In the genomic region with DNA sequence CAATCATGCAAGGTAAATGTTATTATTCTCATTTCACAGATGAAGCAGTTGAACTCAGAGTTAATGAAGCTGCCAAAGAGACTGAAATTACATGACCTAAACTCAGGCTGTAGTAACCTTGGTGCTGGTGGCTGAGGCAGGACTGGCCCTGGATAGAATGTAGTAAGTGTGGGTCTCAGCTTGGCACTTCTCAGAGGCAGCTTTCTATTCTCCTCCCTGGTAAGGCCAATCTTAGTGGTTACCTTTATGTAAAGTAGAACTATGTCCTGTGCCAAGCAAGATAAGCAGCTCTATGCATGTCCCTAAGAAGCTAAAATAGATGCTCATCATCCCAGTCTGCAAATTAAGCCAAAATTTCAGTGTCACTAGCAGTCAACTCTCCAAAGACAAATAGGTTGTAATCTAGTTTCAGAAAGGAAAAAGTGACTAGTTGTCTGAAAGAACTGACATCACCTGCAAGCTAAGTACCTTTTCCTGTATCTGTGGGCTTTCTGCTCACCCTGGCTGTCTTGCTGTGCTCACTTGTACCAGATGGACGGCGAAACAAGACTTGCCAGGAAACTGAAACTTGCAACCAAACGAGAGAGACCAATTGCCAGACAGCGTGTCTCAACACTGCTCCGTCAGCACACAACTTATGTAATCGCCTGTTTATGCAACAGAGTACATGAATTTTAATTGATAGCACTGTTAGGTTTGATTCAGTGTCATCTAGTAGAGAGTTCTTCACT, we compare ENCODE assay signal across 8 cellular contexts. TPM values are rescaled to one million over a fixed set of nuclear protein-coding genes. Genes with fewer than 3 reads are reported as not detected.
A peak's percentile ranks its signal among the peaks of the same experiment; 100 is the strongest.
DNase-seq lines count a peak whose midpoint lies in the region; ATAC-seq and TF ChIP-seq lines count a peak whose summit lies in the region.
"Had no signal": no experiment of that assay in that cellular context is flagged by ENCODE, and none has a peak within 500 bp of the region (broad histone marks: within the 10 kb centered on the region; RNA-seq: fewer than 3 reads in every experiment).

No MANE protein-coding gene starts in this region.

- no peaks in the 10 kb centered on the region for H3K9me3 ChIP-seq in skeletal muscle tissue (ENCODE audit: control insufficient read depth in 3 of 3, low read length in 3 of 3)
- H3K9me3 ChIP-seq: thyroid gland had no signal

- no peak overlapping the region for H2AFZ ChIP-seq in GM23338

- H3K27ac Mint-ChIP-seq in GM23338, result no peak overlapping the region

- TF ChIP-seq CTCF in epithelial cell of esophagus (IDR thresholded peaks at IDR 0.05; ENCODE audit: insufficient read depth, low read depth, low read length, missing control alignments) (no peak), GM23338 (conservative IDR thresholded peaks at IDR 0.05; ENCODE audit: low read depth in 2 of 2) (no peak)

- H3K4me1 ChIP-seq in skeletal muscle tissue (ENCODE audit: control insufficient read depth in 3 of 3, insufficient read depth in 3 of 3, low read length in 3 of 3) (no peaks in the 10 kb centered on the region), GM23338 (ENCODE audit: insufficient read depth) (no peaks in the 10 kb centered on the region)
- H3K4me1 ChIP-seq: thyroid gland had no signal

- H3K4me1 Mint-ChIP-seq in GM23338, result no peaks in the 10 kb centered on the region

- peak; percentile 69 for DNase-seq in activated CD4-positive, alpha-beta T cell treated with anti-CD3 and anti-CD28 coated beads for 48 hours
- DNase-seq in epithelial cell of esophagus (ENCODE audit: low read depth) (peak; percentile 91), GM23338 (ENCODE audit: low spot score) (no peak), NCI-H82 (lab: John Stamatoyannopoulos, UW) (no peak)

- H3K27ac ChIP-seq in skeletal muscle tissue (ENCODE audit: low read depth, low read length), result peak overlapping the region; percentile 62
- H3K27ac ChIP-seq in GM23338 (ENCODE audit: low read depth), result no peak overlapping the region
- H3K27ac ChIP-seq: thyroid gland had no signal

- ATAC-seq in GM19328 (IDR thresholded peaks at IDR 0.05; ENCODE audit: unreplicated experiment) (peak; percentile 93), HG03175 (IDR thresholded peaks at IDR 0.05; ENCODE audit: unreplicated experiment) (peak; percentile 98), GM23338 (no peak)

- no peak overlapping the region for H3K4me2 ChIP-seq in GM23338

- no peak overlapping the region for H3K9ac ChIP-seq in skeletal muscle tissue (ENCODE audit: low read depth in 1 of 3, low read length in 3 of 3)

- H3K27me3 ChIP-seq in skeletal muscle tissue (ENCODE audit: control insufficient read depth in 3 of 3, insufficient read depth in 3 of 3, low read length in 3 of 3) (no peaks in the 10 kb centered on the region), GM23338 (ENCODE audit: insufficient read depth) (no peaks in the 10 kb centered on the region)
- H3K27me3 ChIP-seq: thyroid gland had no signal

- H4K20me1 ChIP-seq in GM23338 (replicated peaks; ENCODE audit: insufficient read depth), result no peaks in the 10 kb centered on the region

- H3K9me2 ChIP-seq in GM23338 (ENCODE audit: insufficient read depth), result peaks cover 15% of the 10 kb centered on the region; the same call in 1 of the 2 replicates

- H3K27me3 Mint-ChIP-seq in GM23338 (ENCODE audit: insufficient read depth, low read depth, poor library complexity), result no peaks in the 10 kb centered on the region

- H3K4me3 ChIP-seq in epithelial cell of esophagus (ENCODE audit: low read length), result no peak overlapping the region
- H3K4me3 ChIP-seq in skeletal muscle tissue (ENCODE audit: low read length in 3 of 3), result no peak overlapping the region
- H3K4me3 ChIP-seq in GM23338, result no peak overlapping the region
- H3K4me3 ChIP-seq: thyroid gland had no signal

- H3F3A ChIP-seq in GM23338 (replicated peaks; ENCODE audit: low read depth), result no peaks in the 10 kb centered on the region

- no peak overlapping the region for H3K4me3 Mint-ChIP-seq in GM23338

- no peaks in the 10 kb centered on the region for H3K79me2 ChIP-seq in GM23338 (replicated peaks; ENCODE audit: insufficient read depth)

- no peaks in the 10 kb centered on the region for H3K36me3 ChIP-seq in skeletal muscle tissue (ENCODE audit: control insufficient read depth in 3 of 3, insufficient read depth in 3 of 3, low read length in 3 of 3)
- no peaks in the 10 kb centered on the region for H3K36me3 ChIP-seq in GM23338 (ENCODE audit: insufficient read depth)
- H3K36me3 ChIP-seq: thyroid gland had no signal

- no peaks in the 10 kb centered on the region for H3K36me3 Mint-ChIP-seq in GM23338 (ENCODE audit: low read depth)

- H3K9me3 Mint-ChIP-seq in GM23338, result no peaks in the 10 kb centered on the region; the same call in 2 of the 3 replicates

TF ChIP-seq in GM23338, 12 proteins besides CTCF, POLR2A, EP300 and RAD21 (continues in another document):
- TF ChIP-seq POLR2AphosphoS5 (IDR thresholded peaks at IDR 0.05; ENCODE audit: low read depth) (no peak), EZH2phosphoT487 (IDR thresholded peaks at IDR 0.05; ENCODE audit: unreplicated experiment) (no peak), JUNB (IDR thresholded peaks at IDR 0.05; ENCODE audit: unreplicated experiment) (no peak), ZNF331 (CRISPR knock-in tag; IDR thresholded peaks at IDR 0.05; ENCODE audit: low read depth) (no peak), ZNF114 (CRISPR knock-in tag; IDR thresholded peaks at IDR 0.05) (no peak), EZH2 (IDR thresholded peaks at IDR 0.05; ENCODE audit: low read depth, unreplicated experiment) (no peak), NANOG (IDR thresholded peaks at IDR 0.05; ENCODE audit: borderline replicate concordance) (no peak)
- TF ChIP-seq, protein P1, sequence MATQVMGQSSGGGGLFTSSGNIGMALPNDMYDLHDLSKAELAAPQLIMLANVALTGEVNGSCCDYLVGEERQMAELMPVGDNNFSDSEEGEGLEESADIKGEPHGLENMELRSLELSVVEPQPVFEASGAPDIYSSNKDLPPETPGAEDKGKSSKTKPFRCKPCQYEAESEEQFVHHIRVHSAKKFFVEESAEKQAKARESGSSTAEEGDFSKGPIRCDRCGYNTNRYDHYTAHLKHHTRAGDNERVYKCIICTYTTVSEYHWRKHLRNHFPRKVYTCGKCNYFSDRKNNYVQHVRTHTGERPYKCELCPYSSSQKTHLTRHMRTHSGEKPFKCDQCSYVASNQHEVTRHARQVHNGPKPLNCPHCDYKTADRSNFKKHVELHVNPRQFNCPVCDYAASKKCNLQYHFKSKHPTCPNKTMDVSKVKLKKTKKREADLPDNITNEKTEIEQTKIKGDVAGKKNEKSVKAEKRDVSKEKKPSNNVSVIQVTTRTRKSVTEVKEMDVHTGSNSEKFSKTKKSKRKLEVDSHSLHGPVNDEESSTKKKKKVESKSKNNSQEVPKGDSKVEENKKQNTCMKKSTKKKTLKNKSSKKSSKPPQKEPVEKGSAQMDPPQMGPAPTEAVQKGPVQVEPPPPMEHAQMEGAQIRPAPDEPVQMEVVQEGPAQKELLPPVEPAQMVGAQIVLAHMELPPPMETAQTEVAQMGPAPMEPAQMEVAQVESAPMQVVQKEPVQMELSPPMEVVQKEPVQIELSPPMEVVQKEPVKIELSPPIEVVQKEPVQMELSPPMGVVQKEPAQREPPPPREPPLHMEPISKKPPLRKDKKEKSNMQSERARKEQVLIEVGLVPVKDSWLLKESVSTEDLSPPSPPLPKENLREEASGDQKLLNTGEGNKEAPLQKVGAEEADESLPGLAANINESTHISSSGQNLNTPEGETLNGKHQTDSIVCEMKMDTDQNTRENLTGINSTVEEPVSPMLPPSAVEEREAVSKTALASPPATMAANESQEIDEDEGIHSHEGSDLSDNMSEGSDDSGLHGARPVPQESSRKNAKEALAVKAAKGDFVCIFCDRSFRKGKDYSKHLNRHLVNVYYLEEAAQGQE (IDR thresholded peaks at IDR 0.05; ENCODE audit: unreplicated experiment), result no peak
- TF ChIP-seq, protein P2, sequence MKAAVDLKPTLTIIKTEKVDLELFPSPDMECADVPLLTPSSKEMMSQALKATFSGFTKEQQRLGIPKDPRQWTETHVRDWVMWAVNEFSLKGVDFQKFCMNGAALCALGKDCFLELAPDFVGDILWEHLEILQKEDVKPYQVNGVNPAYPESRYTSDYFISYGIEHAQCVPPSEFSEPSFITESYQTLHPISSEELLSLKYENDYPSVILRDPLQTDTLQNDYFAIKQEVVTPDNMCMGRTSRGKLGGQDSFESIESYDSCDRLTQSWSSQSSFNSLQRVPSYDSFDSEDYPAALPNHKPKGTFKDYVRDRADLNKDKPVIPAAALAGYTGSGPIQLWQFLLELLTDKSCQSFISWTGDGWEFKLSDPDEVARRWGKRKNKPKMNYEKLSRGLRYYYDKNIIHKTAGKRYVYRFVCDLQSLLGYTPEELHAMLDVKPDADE (IDR thresholded peaks at IDR 0.05), result no peak

RNA-seq across cellular contexts. Expression of a gene that starts 43.7 kb away (rescaled TPM):
- total RNA-seq in skeletal muscle tissue, result under 0.01 TPM
- total RNA-seq in GM23338 (2014; rRNA removed; shearing (Covaris generic)), result 0.47 and 1.3 TPM in 2 replicates
- 1.7 and 1.8 TPM in 2 replicates for polyA plus RNA-seq in GM23338 (2016; fragmentation: Nextera tagmentation; extraction: Ambion mirVana)

Comparison
In these comparisons a context has a peak if more than half of its experiments do, and no peak if none do; other contexts are left out.
1. DNase-seq: peak in activated CD4-positive, alpha-beta T cell treated with anti-CD3 and anti-CD28 coated beads for 48 hours (single experiment) and epithelial cell of esophagus (single experiment); none in GM23338 (single experiment) and NCI-H82 (single experiment).